ENCODE assay signal across 1 cellular context in genomic region chr16:4958510-4959111, GRCh38.
TF ChIP-seq lines count a peak whose summit lies in the region.

No MANE protein-coding gene starts in this region.

TF ChIP-seq in HCT116, 20 proteins besides CTCF, POLR2A, EP300 and RAD21 (continued from another document):
- TF ChIP-seq REST (IDR thresholded peaks at IDR 0.05; ENCODE audit: low read depth) (no peak), TCF7L2 (IDR thresholded peaks at IDR 0.05; ENCODE audit: borderline replicate concordance, extremely low read depth, insufficient read depth, insufficient read length) (no peak)
